In the genomic region with DNA sequence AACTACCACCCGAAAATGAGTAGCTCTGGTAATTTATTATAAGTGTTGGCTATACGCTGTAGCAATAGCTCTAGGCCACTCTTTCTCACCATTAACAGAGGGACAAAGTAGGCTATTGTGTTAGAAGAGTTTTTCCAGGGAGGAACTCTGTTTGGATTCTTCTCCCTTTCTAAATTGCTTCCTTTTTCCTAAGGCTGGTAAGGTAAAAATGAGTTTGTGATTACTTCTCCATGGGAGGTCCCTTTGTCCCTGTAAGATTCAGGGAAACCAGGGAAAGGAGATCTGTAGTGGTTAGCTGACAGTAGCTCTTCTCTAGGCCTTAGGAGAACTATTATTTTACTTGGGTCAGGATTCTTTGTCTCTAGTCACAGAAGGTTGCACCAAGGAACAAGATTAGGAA, we compare ENCODE assay signal across 17 cellular contexts. TPM values are rescaled to one million over a fixed set of nuclear protein-coding genes. Genes with fewer than 3 reads are reported as not detected.
DNase-seq lines count a peak whose midpoint lies in the region.
"Had no signal": no experiment of that assay in that cellular context is flagged by ENCODE, and none has a peak within 500 bp of the region (broad histone marks: within the 10 kb centered on the region; RNA-seq: fewer than 3 reads in every experiment).

No MANE protein-coding gene starts in this region.

- no peak overlapping the region for H3K4me3 Mint-ChIP-seq in immature natural killer cell
- H3K4me3 Mint-ChIP-seq: CD8-positive, alpha-beta memory T cell had no signal

- no peaks in the 10 kb centered on the region; the same call in 1 of the 2 replicates for H3K9me3 ChIP-seq in NT2/D1 (ENCODE audit: insufficient read depth, low read length)
- no peaks in the 10 kb centered on the region for H3K9me3 ChIP-seq in neuronal stem cell (replicated peaks in 1 of 2; ENCODE audit: control insufficient read depth in 2 of 2, insufficient read depth in 1 of 2, low read depth in 1 of 2, low read length in 2 of 2)
- H3K9me3 ChIP-seq: BLaER1 had no signal

- no peak overlapping the region for H3K4ac ChIP-seq in neuronal stem cell (ENCODE audit: low read length)

- H2BK5ac ChIP-seq in neuronal stem cell (ENCODE audit: low read length), result no peak overlapping the region

- H3K4me2 ChIP-seq in neuronal stem cell (ENCODE audit: insufficient read depth, low read length, poor library complexity, severe bottlenecking), result no peak overlapping the region
- H3K4me2 ChIP-seq: BLaER1, PC-9 had no signal

- H3K27me3 ChIP-seq in NT2/D1 (ENCODE audit: insufficient read depth, insufficient read length) (no peaks in the 10 kb centered on the region), neuronal stem cell (ENCODE audit: control insufficient read depth in 3 of 3, insufficient read depth in 3 of 3, low read depth in 1 of 3, low read length in 3 of 3) (no peaks in the 10 kb centered on the region)
- H3K27me3 ChIP-seq: BLaER1 had no signal

- H4K8ac ChIP-seq in neuronal stem cell (ENCODE audit: low read depth, low read length), result no peak overlapping the region

- H3K27me3 Mint-ChIP-seq in immature natural killer cell (ENCODE audit: low read depth in 3 of 3), result no peaks in the 10 kb centered on the region
- H3K27me3 Mint-ChIP-seq: CD8-positive, alpha-beta memory T cell had no signal

- peak overlapping the region; percentile 68 for H2AFZ ChIP-seq in neuronal stem cell (ENCODE audit: low read length)
- H2AFZ ChIP-seq: PC-9 had no signal

- H3K4me1 ChIP-seq in NT2/D1 (ENCODE audit: insufficient read depth, insufficient read length), result peaks cover 2% of the 10 kb centered on the region
- no peaks in the 10 kb centered on the region for H3K4me1 ChIP-seq in neuronal stem cell (ENCODE audit: control insufficient read depth in 2 of 2, insufficient read depth in 1 of 2, low read depth in 1 of 2, low read length in 2 of 2)

- no peak overlapping the region for H3K14ac ChIP-seq in neuronal stem cell (ENCODE audit: low read length)

- H3K4me1 Mint-ChIP-seq in immature natural killer cell, result no peaks in the 10 kb centered on the region
- H3K4me1 Mint-ChIP-seq: CD8-positive, alpha-beta memory T cell had no signal

- H3K36me3 ChIP-seq in NT2/D1 (ENCODE audit: insufficient read depth, insufficient read length, low read length), result no peaks in the 10 kb centered on the region
- no peaks in the 10 kb centered on the region for H3K36me3 ChIP-seq in neuronal stem cell (replicated peaks in 1 of 2; ENCODE audit: control insufficient read depth in 2 of 2, insufficient read depth in 2 of 2, low read length in 2 of 2)
- H3K36me3 ChIP-seq: BLaER1 had no signal

- no peak overlapping the region for H3K27ac Mint-ChIP-seq in immature natural killer cell
- H3K27ac Mint-ChIP-seq: CD8-positive, alpha-beta memory T cell had no signal

- H3K4me3 ChIP-seq in NT2/D1 (ENCODE audit: insufficient read length, low read depth), result no peak overlapping the region
- no peak overlapping the region for H3K4me3 ChIP-seq in neuronal stem cell (ENCODE audit: low read length in 2 of 2)
- H3K4me3 ChIP-seq: BLaER1, PC-9 had no signal

- H3K9ac ChIP-seq in NT2/D1 (ENCODE audit: insufficient read length, low read depth) (no peak overlapping the region), neuronal stem cell (ENCODE audit: low read depth, low read length, poor library complexity) (no peak overlapping the region)
- H3K9ac ChIP-seq: BLaER1 had no signal

- intact Hi-C loops in posterior vena cava (cut with DNase I), result no loop called here

- H3K18ac ChIP-seq in neuronal stem cell (ENCODE audit: low read length), result no peak overlapping the region

- no peaks in the 10 kb centered on the region for H3K36me3 Mint-ChIP-seq in immature natural killer cell
- H3K36me3 Mint-ChIP-seq: CD8-positive, alpha-beta memory T cell had no signal

- H2BK12ac ChIP-seq in neuronal stem cell (ENCODE audit: low read length), result no peak overlapping the region

- H4K91ac ChIP-seq in neuronal stem cell (ENCODE audit: low read depth, low read length, poor library complexity), result no peak overlapping the region

- H3K27ac ChIP-seq in neuronal stem cell (replicated peaks; ENCODE audit: low read length), result peak overlapping the region; percentile 29
- H3K27ac ChIP-seq: 22Rv1, BLaER1, PC-9 had no signal

- DNase-seq in NCI-H146 (lab: John Stamatoyannopoulos, UW) (peak; percentile 16), NCI-H146 treated with DMSO at 0.1 percent for 48 hours (lab: John Stamatoyannopoulos, UW; ENCODE audit: unreplicated experiment) (no peak), NT2/D1 (ENCODE audit: low read depth, low spot score) (peak; percentile 86), foreskin melanocyte (peak; percentile 63), neuronal stem cell (ENCODE audit: low spot score) (no peak), immature natural killer cell (no peak), posterior vena cava (ENCODE audit: low spot score) (no peak)
- DNase-seq in stimulated activated CD4-positive, alpha-beta T cell treated with anti-CD3 and anti-CD28 coated beads, Interleukin-4, amount 100 ng/mL, for 4 hours, result no peak
- DNase-seq: CD8-positive, alpha-beta memory T cell; DMS153; EL; MM.1S; NCI-H1105 treated with DMSO at 0.1 percent for 48 hours; NCI-H1930; PC-9 had no signal

- no peak overlapping the region for H2BK15ac ChIP-seq in neuronal stem cell (ENCODE audit: low read length)

- peaks cover 2 to 28% (median 10%) of the 10 kb centered on the region in 6 donors for H3K9me3 Mint-ChIP-seq in immature natural killer cell

- no peak overlapping the region for H3K23ac ChIP-seq in neuronal stem cell (ENCODE audit: low read depth, low read length, poor library complexity)

- H2BK120ac ChIP-seq in neuronal stem cell (ENCODE audit: low read depth, low read length), result no peak overlapping the region

- no peak overlapping the region for H2AK5ac ChIP-seq in neuronal stem cell (ENCODE audit: low read depth, low read length)

- no CpG with 5 or more reads among the region's 2 CpGs for WGBS in neuronal stem cell (ENCODE audit: extremely low coverage in 2 of 2, insufficient read length in 2 of 2, insufficient replicate concordance in 1 of 2), 2 donors

- H3K79me1 ChIP-seq in neuronal stem cell (ENCODE audit: low read depth, low read length), result no peaks in the 10 kb centered on the region

RNA-seq across cellular contexts. Expression of a gene that starts 23.2 kb away (rescaled TPM):
- 0.03 TPM for polyA plus RNA-seq in neuronal stem cell (2013, experiment 1 of 2)
- 0.07 TPM for polyA plus RNA-seq in neuronal stem cell (2013, experiment 2 of 2)
- not detected for polyA plus RNA-seq in immature natural killer cell
- 1 to 10 TPM; 1.9 to 2.2 TPM for total RNA-seq in posterior vena cava
- total RNA-seq: CD8-positive, alpha-beta memory T cell had no signal
- polyA plus RNA-seq: CD8-positive, alpha-beta memory T cell had no signal

Comparison
In these comparisons a context has a peak if more than half of its experiments do, and no peak if none do; other contexts are left out.
1. DNase-seq: peak in NCI-H146 (single experiment), NT2/D1 (single experiment) and foreskin melanocyte (single experiment); none in NCI-H146 treated with DMSO at 0.1 percent for 48 hours (single experiment), neuronal stem cell (single experiment), immature natural killer cell (0 of 3), posterior vena cava (single experiment) and stimulated activated CD4-positive, alpha-beta T cell treated with anti-CD3 and anti-CD28 coated beads, Interleukin-4, amount 100 ng/mL, for 4 hours (0 of 2).